8 cellular contexts compared by ENCODE assay signal in the genomic region with DNA sequence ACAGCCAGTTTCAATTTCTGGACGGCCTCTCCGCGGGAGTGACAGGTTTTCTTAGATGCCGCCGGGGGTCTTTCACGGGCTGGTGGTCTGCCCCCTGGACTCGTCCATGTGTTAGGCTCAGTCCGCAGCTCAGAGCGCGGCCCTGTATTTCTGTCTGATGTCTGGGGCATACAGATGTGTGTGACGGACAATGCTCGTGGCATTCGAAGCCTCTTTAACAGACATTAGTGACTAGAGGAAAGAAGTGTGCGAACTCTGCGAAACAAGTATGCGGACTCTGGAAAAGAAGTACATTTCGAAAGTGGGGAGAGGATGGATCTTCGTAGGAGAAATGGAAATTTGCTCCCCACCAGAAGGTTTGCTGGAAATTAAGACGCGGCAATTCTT. TPM values are rescaled to one million over a fixed set of nuclear protein-coding genes. Genes with fewer than 3 reads are reported as not detected.
DNase-seq lines count a peak whose midpoint lies in the region; ATAC-seq and TF ChIP-seq lines count a peak whose summit lies in the region.

No MANE protein-coding gene starts in this region.

- H4K20me1 ChIP-seq in GM23338 (replicated peaks; ENCODE audit: insufficient read depth): peaks cover 7% of the 10 kb centered on the region

- H3K4me3 Mint-ChIP-seq in GM23338: peak overlapping the region; percentile 81
- peak overlapping the region; percentile 91 for H3K4me3 Mint-ChIP-seq in activated T-helper 2 cell treated with anti-CD3 and anti-CD28 coated beads, Interferon-gamma antibody, Interleukin-2, Interleukin-4, amounts not matched to agents 10 μg/mL and 5 μg/mL and 100 μg/mL, durations not matched to agents 14 hours and 24 hours and 36 hours (ENCODE audit: low read depth)

- H3K27me3 Mint-ChIP-seq in GM23338 (ENCODE audit: insufficient read depth, low read depth, poor library complexity): peaks cover 9% of the 10 kb centered on the region
- no peaks in the 10 kb centered on the region for H3K27me3 Mint-ChIP-seq in activated T-helper 2 cell treated with anti-CD3 and anti-CD28 coated beads, Interferon-gamma antibody, Interleukin-2, Interleukin-4, amounts not matched to agents 10 μg/mL and 5 μg/mL and 100 μg/mL, durations not matched to agents 14 hours and 24 hours and 36 hours (ENCODE audit: low read depth)

- intact Hi-C loops in activated T-helper 2 cell treated with anti-CD3 and anti-CD28 coated beads, Interferon-gamma antibody, Interleukin-2, Interleukin-4, amounts not matched to agents 10 μg/mL and 5 μg/mL and 100 μg/mL, durations not matched to agents 14 hours and 24 hours and 36 hours (cut with micrococcal nuclease): loop anchor here (5.0 kb wide), 3 partner anchors 55 to 1535 kb away; a partner anchor contains a TSS
- intact Hi-C loops in left ventricle myocardium superior (cut with micrococcal nuclease): no loop called here

- H3K27ac ChIP-seq in 22Rv1: peak overlapping the region; percentile 96
- H3K27ac ChIP-seq in GM23338 (ENCODE audit: low read depth): no peak overlapping the region

- DNase-seq in GM23338 (ENCODE audit: low spot score) (no peak), left ventricle myocardium superior (peak; percentile 32), HT-29 (ENCODE audit: low spot score) (no peak)
- no peak for DNase-seq in activated T-helper 2 cell treated with anti-CD3 and anti-CD28 coated beads, Interferon-gamma antibody, Interleukin-2, Interleukin-4, amounts not matched to agents 10 μg/mL and 5 μg/mL and 100 μg/mL, durations not matched to agents 14 hours and 24 hours and 36 hours (ENCODE audit: low spot score)

- H3K4me1 Mint-ChIP-seq in GM23338: peaks cover 21% of the 10 kb centered on the region
- H3K4me1 Mint-ChIP-seq in activated T-helper 2 cell treated with anti-CD3 and anti-CD28 coated beads, Interferon-gamma antibody, Interleukin-2, Interleukin-4, amounts not matched to agents 10 μg/mL and 5 μg/mL and 100 μg/mL, durations not matched to agents 14 hours and 24 hours and 36 hours (ENCODE audit: low read depth): peaks cover 16% of the 10 kb centered on the region

- H3K4me3 ChIP-seq in GM23338: peak overlapping the region; percentile 85
- H3K4me3 ChIP-seq in skeletal muscle satellite cell (ENCODE audit: low read length): peak overlapping the region; percentile 89

- no peaks in the 10 kb centered on the region; the same call in 2 of the 3 replicates for H3K36me3 Mint-ChIP-seq in GM23338 (ENCODE audit: low read depth)
- peaks cover 10% of the 10 kb centered on the region for H3K36me3 Mint-ChIP-seq in activated T-helper 2 cell treated with anti-CD3 and anti-CD28 coated beads, Interferon-gamma antibody, Interleukin-2, Interleukin-4, amounts not matched to agents 10 μg/mL and 5 μg/mL and 100 μg/mL, durations not matched to agents 14 hours and 24 hours and 36 hours (ENCODE audit: low read depth)

- H3K9me3 ChIP-seq in skeletal muscle satellite cell (replicated peaks; ENCODE audit: low read length): no peaks in the 10 kb centered on the region

- H2AFZ ChIP-seq in GM23338: peak overlapping the region; percentile 97

- peaks cover 31% of the 10 kb centered on the region for H3K79me2 ChIP-seq in GM23338 (replicated peaks; ENCODE audit: insufficient read depth)

- H3K36me3 ChIP-seq in GM23338 (ENCODE audit: insufficient read depth) (no peaks in the 10 kb centered on the region), skeletal muscle satellite cell (ENCODE audit: insufficient read depth, low read length) (peaks cover 4% of the 10 kb centered on the region)

- no peaks in the 10 kb centered on the region; the same call in 2 of the 3 replicates for H3K9me3 Mint-ChIP-seq in GM23338
- H3K9me3 Mint-ChIP-seq in activated T-helper 2 cell treated with anti-CD3 and anti-CD28 coated beads, Interferon-gamma antibody, Interleukin-2, Interleukin-4, amounts not matched to agents 10 μg/mL and 5 μg/mL and 100 μg/mL, durations not matched to agents 14 hours and 24 hours and 36 hours: no peaks in the 10 kb centered on the region

- peak overlapping the region; percentile 71 for H3K9ac ChIP-seq in skeletal muscle satellite cell (ENCODE audit: low read depth, low read length)

- H3K4me2 ChIP-seq in GM23338 (peak overlapping the region; percentile 96), skeletal muscle satellite cell (ENCODE audit: low read length) (peak overlapping the region; percentile 94)

- H3F3A ChIP-seq in GM23338 (replicated peaks; ENCODE audit: low read depth): no peaks in the 10 kb centered on the region

- H3K27ac Mint-ChIP-seq in GM23338: no peak overlapping the region
- peak overlapping the region; percentile 44 for H3K27ac Mint-ChIP-seq in activated T-helper 2 cell treated with anti-CD3 and anti-CD28 coated beads, Interferon-gamma antibody, Interleukin-2, Interleukin-4, amounts not matched to agents 10 μg/mL and 5 μg/mL and 100 μg/mL, durations not matched to agents 14 hours and 24 hours and 36 hours

- ATAC-seq in GM23338 (no peak), left ventricle myocardium superior (no peak), HG02884 (IDR thresholded peaks at IDR 0.05; ENCODE audit: unreplicated experiment) (no peak), HG03354 (IDR thresholded peaks at IDR 0.05; ENCODE audit: poor library complexity, severe bottlenecking, unreplicated experiment) (no peak)

- peaks cover 20% of the 10 kb centered on the region for H3K27me3 ChIP-seq in GM23338 (ENCODE audit: insufficient read depth)
- H3K27me3 ChIP-seq in skeletal muscle satellite cell (ENCODE audit: control insufficient read depth, insufficient read depth, low read length): no peaks in the 10 kb centered on the region

- no peak for TF ChIP-seq CTCF in 22Rv1 (IDR thresholded peaks at IDR 0.05)
- no peak for TF ChIP-seq CTCF in GM23338 (conservative IDR thresholded peaks at IDR 0.05; ENCODE audit: low read depth in 2 of 2)

- H3K4me1 ChIP-seq in GM23338 (ENCODE audit: insufficient read depth) (peaks cover 9% of the 10 kb centered on the region), skeletal muscle satellite cell (ENCODE audit: control insufficient read depth, insufficient read depth, low read length) (peaks cover 32% of the 10 kb centered on the region)

- no peaks in the 10 kb centered on the region for H3K9me2 ChIP-seq in GM23338 (ENCODE audit: insufficient read depth)

TF ChIP-seq in GM23338, 12 proteins besides CTCF, POLR2A, EP300 and RAD21 (continues in another document):
- TF ChIP-seq ZNF331 (CRISPR knock-in tag; IDR thresholded peaks at IDR 0.05; ENCODE audit: low read depth): no peak
- TF ChIP-seq, protein P1, sequence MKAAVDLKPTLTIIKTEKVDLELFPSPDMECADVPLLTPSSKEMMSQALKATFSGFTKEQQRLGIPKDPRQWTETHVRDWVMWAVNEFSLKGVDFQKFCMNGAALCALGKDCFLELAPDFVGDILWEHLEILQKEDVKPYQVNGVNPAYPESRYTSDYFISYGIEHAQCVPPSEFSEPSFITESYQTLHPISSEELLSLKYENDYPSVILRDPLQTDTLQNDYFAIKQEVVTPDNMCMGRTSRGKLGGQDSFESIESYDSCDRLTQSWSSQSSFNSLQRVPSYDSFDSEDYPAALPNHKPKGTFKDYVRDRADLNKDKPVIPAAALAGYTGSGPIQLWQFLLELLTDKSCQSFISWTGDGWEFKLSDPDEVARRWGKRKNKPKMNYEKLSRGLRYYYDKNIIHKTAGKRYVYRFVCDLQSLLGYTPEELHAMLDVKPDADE (IDR thresholded peaks at IDR 0.05): no peak
- TF ChIP-seq, protein P2, sequence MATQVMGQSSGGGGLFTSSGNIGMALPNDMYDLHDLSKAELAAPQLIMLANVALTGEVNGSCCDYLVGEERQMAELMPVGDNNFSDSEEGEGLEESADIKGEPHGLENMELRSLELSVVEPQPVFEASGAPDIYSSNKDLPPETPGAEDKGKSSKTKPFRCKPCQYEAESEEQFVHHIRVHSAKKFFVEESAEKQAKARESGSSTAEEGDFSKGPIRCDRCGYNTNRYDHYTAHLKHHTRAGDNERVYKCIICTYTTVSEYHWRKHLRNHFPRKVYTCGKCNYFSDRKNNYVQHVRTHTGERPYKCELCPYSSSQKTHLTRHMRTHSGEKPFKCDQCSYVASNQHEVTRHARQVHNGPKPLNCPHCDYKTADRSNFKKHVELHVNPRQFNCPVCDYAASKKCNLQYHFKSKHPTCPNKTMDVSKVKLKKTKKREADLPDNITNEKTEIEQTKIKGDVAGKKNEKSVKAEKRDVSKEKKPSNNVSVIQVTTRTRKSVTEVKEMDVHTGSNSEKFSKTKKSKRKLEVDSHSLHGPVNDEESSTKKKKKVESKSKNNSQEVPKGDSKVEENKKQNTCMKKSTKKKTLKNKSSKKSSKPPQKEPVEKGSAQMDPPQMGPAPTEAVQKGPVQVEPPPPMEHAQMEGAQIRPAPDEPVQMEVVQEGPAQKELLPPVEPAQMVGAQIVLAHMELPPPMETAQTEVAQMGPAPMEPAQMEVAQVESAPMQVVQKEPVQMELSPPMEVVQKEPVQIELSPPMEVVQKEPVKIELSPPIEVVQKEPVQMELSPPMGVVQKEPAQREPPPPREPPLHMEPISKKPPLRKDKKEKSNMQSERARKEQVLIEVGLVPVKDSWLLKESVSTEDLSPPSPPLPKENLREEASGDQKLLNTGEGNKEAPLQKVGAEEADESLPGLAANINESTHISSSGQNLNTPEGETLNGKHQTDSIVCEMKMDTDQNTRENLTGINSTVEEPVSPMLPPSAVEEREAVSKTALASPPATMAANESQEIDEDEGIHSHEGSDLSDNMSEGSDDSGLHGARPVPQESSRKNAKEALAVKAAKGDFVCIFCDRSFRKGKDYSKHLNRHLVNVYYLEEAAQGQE (IDR thresholded peaks at IDR 0.05; ENCODE audit: unreplicated experiment): no peak
- TF ChIP-seq EZH2phosphoT487 (IDR thresholded peaks at IDR 0.05; ENCODE audit: unreplicated experiment): no peak
- TF ChIP-seq EZH2 (IDR thresholded peaks at IDR 0.05; ENCODE audit: low read depth, unreplicated experiment): no peak
- TF ChIP-seq NANOG (IDR thresholded peaks at IDR 0.05; ENCODE audit: borderline replicate concordance): no peak

RNA-seq across cellular contexts. Expression of a gene that starts 0.8 kb away (rescaled TPM):
- 37.9 and 54.8 TPM in 2 replicates for total RNA-seq in GM23338 (2014; rRNA removed; shearing (Covaris generic))
- polyA plus RNA-seq in GM23338 (2016; fragmentation: Nextera tagmentation; extraction: Ambion mirVana): 23.1 and 26.1 TPM in 2 replicates
- 31.5 and 32.6 TPM in 2 replicates for total RNA-seq in activated T-helper 2 cell treated with anti-CD3 and anti-CD28 coated beads, Interferon-gamma antibody, Interleukin-2, Interleukin-4, amounts not matched to agents 10 μg/mL and 5 μg/mL and 100 μg/mL, durations not matched to agents 14 hours and 24 hours and 36 hours
- 43.4 TPM for total RNA-seq in left ventricle myocardium superior
- 28.2 and 33.0 TPM in 2 replicates for total RNA-seq in skeletal muscle satellite cell (2012; rRNA removed)
- 22.7 and 28.8 TPM in 2 replicates for total RNA-seq in HT-29 (2014; rRNA removed; shearing (Covaris generic))
